Comparison of ENCODE assay signal across 25 cellular contexts in the genomic region with DNA sequence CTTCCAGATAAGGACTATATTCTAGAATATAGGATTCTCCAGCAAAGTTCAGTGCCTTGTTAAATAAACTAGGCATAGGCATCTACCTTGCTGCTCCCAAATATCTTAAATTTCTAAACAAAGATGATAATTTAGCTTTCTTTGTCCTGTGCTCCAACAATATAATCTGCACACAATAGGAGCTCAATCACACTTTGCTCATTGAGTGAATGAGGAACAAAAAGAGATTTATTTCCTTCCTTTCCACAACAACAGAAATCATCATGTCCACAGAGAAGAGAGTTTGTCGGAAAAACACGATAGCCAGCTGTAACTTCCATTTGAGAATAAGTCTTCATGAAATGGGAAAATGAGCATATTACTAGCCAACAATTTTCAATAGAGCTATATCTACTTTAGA.
A peak's percentile ranks its signal among the peaks of the same experiment; 100 is the strongest.
DNase-seq lines count a peak whose midpoint lies in the region; ATAC-seq and TF ChIP-seq lines count a peak whose summit lies in the region.
"Had no signal": no experiment of that assay in that cellular context is flagged by ENCODE, and none has a peak within 500 bp of the region (broad histone marks: within the 10 kb centered on the region; RNA-seq: fewer than 3 reads in every experiment).

No MANE protein-coding gene starts in this region.

- no peak overlapping the region for H2BK120ac ChIP-seq in mesendoderm (ENCODE audit: low read depth, low read length)

- H3K4me2 ChIP-seq in mesendoderm (ENCODE audit: low read length) = no peak overlapping the region

- no peak for TF ChIP-seq CTCF in CD4-positive, alpha-beta T cell (IDR thresholded peaks at IDR 0.05)

- H3K4me3 Mint-ChIP-seq in CD4-positive, alpha-beta T cell = no peak overlapping the region
- H3K4me3 Mint-ChIP-seq: CD8-positive, alpha-beta memory T cell had no signal

- H3K56ac ChIP-seq in mesendoderm (ENCODE audit: low read length) = no peak overlapping the region

- no peaks in the 10 kb centered on the region for H3K4me1 ChIP-seq in mesendoderm (ENCODE audit: control insufficient read depth, low read depth, low read length)

- H2BK15ac ChIP-seq in mesendoderm (replicated peaks; ENCODE audit: low read depth) = no peak overlapping the region

- no peaks in the 10 kb centered on the region for H3K4me1 Mint-ChIP-seq in CD4-positive, alpha-beta T cell (ENCODE audit: low read depth)
- H3K4me1 Mint-ChIP-seq: CD8-positive, alpha-beta memory T cell had no signal

- H3K36me3 ChIP-seq in mesendoderm (ENCODE audit: control insufficient read depth, insufficient read depth, low read length) = no peaks in the 10 kb centered on the region
- H3K36me3 ChIP-seq: SJCRH30 had no signal

- intact Hi-C loops in CD4-positive, alpha-beta T cell (cut with DNase I, micrococcal nuclease) = no loop called here

- POLR2A ChIA-PET in CD4-positive, alpha-beta T cell (lab: Charles Lee) = no interaction called here

- no peaks in the 10 kb centered on the region for H3K9me3 ChIP-seq in CD4-positive, alpha-beta T cell (ENCODE audit: control insufficient read depth, low read length)
- H3K9me3 ChIP-seq: SJCRH30 had no signal

- no peak overlapping the region for H2BK5ac ChIP-seq in mesendoderm (ENCODE audit: low read length)

- no peaks in the 10 kb centered on the region for H3K79me1 ChIP-seq in mesendoderm (ENCODE audit: low read length)

- no peak overlapping the region for H4K8ac ChIP-seq in mesendoderm (ENCODE audit: low read depth, low read length)

- H3K79me2 ChIP-seq in mesendoderm (ENCODE audit: control insufficient read depth, insufficient read depth, low read length) = no peaks in the 10 kb centered on the region

- CTCF ChIA-PET in CD4-positive, alpha-beta T cell (lab: Charles Lee) = no interaction called here

- no peak for ATAC-seq in HG03354 (IDR thresholded peaks at IDR 0.05; ENCODE audit: poor library complexity, severe bottlenecking, unreplicated experiment)
- no peak for ATAC-seq in GM18870 (IDR thresholded peaks at IDR 0.05; ENCODE audit: unreplicated experiment)
- ATAC-seq in CD4-positive, alpha-beta T cell (ENCODE audit: poor library complexity) = no peak
- ATAC-seq: GM12878, HepG2, K562, SK-N-SH treated with all-trans-retinoic acid at 6 μM for 48 hours had no signal

- H3K36me3 Mint-ChIP-seq in CD4-positive, alpha-beta T cell (ENCODE audit: low read depth) = no peaks in the 10 kb centered on the region
- H3K36me3 Mint-ChIP-seq: CD8-positive, alpha-beta memory T cell had no signal

- H3K23ac ChIP-seq in mesendoderm (ENCODE audit: low read length) = no peak overlapping the region

- no CpG with 5 or more reads among the region's 2 CpGs for WGBS in mesendoderm (ENCODE audit: extremely low coverage, insufficient coverage, low lambda C conversion rate)

- no peak overlapping the region for H3K18ac ChIP-seq in mesendoderm (ENCODE audit: low read length)

- H3K27ac ChIP-seq in angular gyrus (ENCODE audit: low read depth, low read length) = peak overlapping the region; percentile 50
- peak overlapping the region; percentile 85 for H3K27ac ChIP-seq in cingulate gyrus (ENCODE audit: low read depth, low read length)
- H3K27ac ChIP-seq in mesendoderm (ENCODE audit: low read depth, low read length) = no peak overlapping the region
- peak overlapping the region; percentile 62 for H3K27ac ChIP-seq in substantia nigra (ENCODE audit: low read depth, low read length, poor library complexity, severe bottlenecking)
- H3K27ac ChIP-seq in CD4-positive, alpha-beta T cell (ENCODE audit: low read depth, low read length) = no peak overlapping the region
- H3K27ac ChIP-seq: C4-2B, SJCRH30 had no signal

- no peak overlapping the region for H2AK5ac ChIP-seq in mesendoderm (ENCODE audit: low read length)

- DNase-seq in mesendoderm = peak; percentile 18
- DNase-seq in substantia nigra (lab: John Stamatoyannopoulos, UW) = no peak
- DNase-seq in CD4-positive, alpha-beta T cell = no peak
- DNase-seq: CD8-positive, alpha-beta memory T cell; DMS 273 treated with DMSO at 0.1 percent for 48 hours; DMS79; EL; GDM1; MV-4-11; NCI-H1105; NCI-H1436 treated with DMSO at 0.1 percent for 48 hours; NCI-H187 treated with DMSO at 0.1 percent for 48 hours; NCI-H2171 treated with DMSO at 0.1 percent for 48 hours; NCI-H524; NCI-H774; SJCRH30 had no signal

- H3K9ac ChIP-seq in mesendoderm (ENCODE audit: low read length) = no peak overlapping the region

- no peaks in the 10 kb centered on the region for H3K9me3 Mint-ChIP-seq in CD4-positive, alpha-beta T cell

- H3K27ac Mint-ChIP-seq in CD4-positive, alpha-beta T cell = no peak overlapping the region

- H3K4ac ChIP-seq in mesendoderm (ENCODE audit: low read depth, low read length) = no peak overlapping the region

- H3K4me3 ChIP-seq in mesendoderm (ENCODE audit: low read length) = no peak overlapping the region
- H3K4me3 ChIP-seq: GM12878, K562, SJCRH30 had no signal

- no peaks in the 10 kb centered on the region for H3K27me3 ChIP-seq in mesendoderm (ENCODE audit: insufficient read depth, low read length, poor library complexity)
- H3K27me3 ChIP-seq in CD4-positive, alpha-beta T cell (ENCODE audit: control insufficient read depth, insufficient read depth, low read length) = peaks cover 4% of the 10 kb centered on the region
- H3K27me3 ChIP-seq: SJCRH30 had no signal

- H3K27me3 Mint-ChIP-seq in CD4-positive, alpha-beta T cell = peaks cover 14% of the 10 kb centered on the region
- H3K27me3 Mint-ChIP-seq: CD8-positive, alpha-beta memory T cell had no signal

- no peak overlapping the region for H4K5ac ChIP-seq in mesendoderm (ENCODE audit: low read length)

Comparison
In these comparisons a context has a peak if more than half of its experiments do, and no peak if none do; other contexts are left out.
1. H3K27ac ChIP-seq: peak in angular gyrus (single experiment), cingulate gyrus (single experiment) and substantia nigra (single experiment); none in mesendoderm (single experiment) and CD4-positive, alpha-beta T cell (single experiment).